In the genomic region with DNA sequence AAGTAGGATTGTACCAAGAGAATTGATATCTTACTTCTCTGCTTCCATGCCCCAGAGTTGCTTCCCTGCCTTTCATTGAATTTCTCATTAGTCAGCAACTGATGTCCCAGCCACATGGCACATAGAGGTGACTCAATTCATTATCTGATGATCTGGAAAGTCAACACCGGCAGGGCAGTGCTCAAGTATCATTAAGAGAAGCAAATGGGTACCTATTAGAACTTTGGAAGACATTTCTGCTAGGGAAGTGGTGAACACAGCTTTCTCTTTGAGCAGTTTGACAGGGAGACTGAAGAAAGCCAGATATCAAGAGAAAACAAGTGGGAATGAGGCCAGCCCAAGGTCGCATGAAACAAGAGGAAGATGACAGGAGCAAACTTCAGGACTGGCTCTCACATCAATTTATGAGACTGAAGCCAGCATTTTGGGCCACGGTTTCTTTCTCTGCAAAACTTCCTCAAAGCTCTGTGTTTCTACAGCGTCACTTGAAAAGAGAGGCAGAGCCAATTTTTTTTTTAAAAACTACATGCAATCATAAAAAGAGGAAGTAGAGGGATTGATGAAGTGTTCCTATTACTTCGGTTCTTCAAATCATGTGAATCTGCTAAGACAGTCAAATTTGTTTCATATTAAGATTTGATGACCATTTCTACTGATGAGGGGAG, we compare ENCODE assay signal across 12 cellular contexts.
A peak's percentile ranks its signal among the peaks of the same experiment; 100 is the strongest.
DNase-seq lines count a peak whose midpoint lies in the region; ATAC-seq, FAIRE-seq and TF ChIP-seq lines count a peak whose summit lies in the region.
"Had no signal": no experiment of that assay in that cellular context is flagged by ENCODE, and none has a peak within 500 bp of the region (broad histone marks: within the 10 kb centered on the region; RNA-seq: fewer than 3 reads in every experiment).

No MANE protein-coding gene starts in this region.

- FAIRE-seq in HTR-8/SVneo (lab: Jason Lieb, UNC): no peak

- peaks cover 38% of the 10 kb centered on the region for H3K4me1 ChIP-seq in Caco-2
- H3K4me1 ChIP-seq in foreskin keratinocyte: peaks cover 3% of the 10 kb centered on the region
- H3K4me1 ChIP-seq: testis had no signal

- POLR2A ChIA-PET in Caco-2 (lab: Charles Lee): no interaction called here

- H3K27ac ChIP-seq in foreskin keratinocyte: no peak overlapping the region
- H3K27ac ChIP-seq: testis had no signal

- no peak for ATAC-seq in foreskin keratinocyte

- no peaks in the 10 kb centered on the region for H3K36me3 Mint-ChIP-seq in Caco-2 (ENCODE audit: insufficient read depth, unreplicated experiment)

- H3K9me3 Mint-ChIP-seq in Caco-2 (ENCODE audit: unreplicated experiment): no peaks in the 10 kb centered on the region
- H3K9me3 Mint-ChIP-seq: T-helper 1 cell treated with Interleukin-12 subunit alpha and Interleukin-12 subunit beta and Interleukin-4 antibody, amounts not matched to agents 30 μg/mL and 1 μg/mL, for 36 hours had no signal

- H3K27ac Mint-ChIP-seq in Caco-2 (ENCODE audit: unreplicated experiment): peak overlapping the region; percentile 19
- H3K27ac Mint-ChIP-seq: T-helper 1 cell treated with Interleukin-12 subunit alpha and Interleukin-12 subunit beta and Interleukin-4 antibody, amounts not matched to agents 30 μg/mL and 1 μg/mL, for 36 hours had no signal

- H3K4me1 Mint-ChIP-seq in Caco-2 (ENCODE audit: low read depth, unreplicated experiment): peaks cover 18% of the 10 kb centered on the region

- DNase-seq in Caco-2 (no peak), Kasumi-1 (lab: John Stamatoyannopoulos, UW) (peak; percentile 61 to 72), UCSD-AML1 (lab: John Stamatoyannopoulos, UW; ENCODE audit: unreplicated experiment) (peak; percentile 16), medulla oblongata (ENCODE audit: extremely low spot score) (peak; percentile 34), SW 1271 (lab: John Stamatoyannopoulos, UW) (no peak), HTR-8/SVneo (ENCODE audit: insufficient read length, low spot score) (no peak), foreskin keratinocyte (no peak)
- no peak for DNase-seq in activated CD4-positive, alpha-beta T cell treated with anti-CD3 and anti-CD28 coated beads for 48 hours
- DNase-seq: activated gamma-delta T cell treated with Interleukin-2 at 50 U/mL for 16 hours, NCI-H1436, testis had no signal

- intact Hi-C loops in Caco-2 (cut with micrococcal nuclease; ENCODE audit: unreplicated experiment): no loop called here

- no TSS peak for BruUV-seq in Caco-2 (replicated peaks; lab: Mats Ljungman, UMichigan)

- no peaks in the 10 kb centered on the region for H3K36me3 ChIP-seq in Caco-2 (ENCODE audit: control insufficient read depth, insufficient read depth, low read length)

- TF ChIP-seq CTCF in Caco-2 (IDR thresholded peaks at IDR 0.05; ENCODE audit: insufficient read depth in 1 of 2, low read depth in 1 of 2, low read length in 1 of 2, severe bottlenecking in 1 of 2, unreplicated experiment in 1 of 2): no peak
- TF ChIP-seq CTCF in foreskin keratinocyte (conservative IDR thresholded peaks at IDR 0.05): no peak

- CTCF ChIA-PET in Caco-2 (lab: Charles Lee): no interaction called here

- no peaks in the 10 kb centered on the region for H3K27me3 ChIP-seq in Caco-2 (replicated peaks; ENCODE audit: control insufficient read depth, insufficient read depth, low read length)
- no peaks in the 10 kb centered on the region for H3K27me3 ChIP-seq in foreskin keratinocyte
- H3K27me3 ChIP-seq: testis had no signal

- H3K4me3 ChIP-seq in Caco-2 (ENCODE audit: low read depth, low read length): no peak overlapping the region
- H3K4me3 ChIP-seq: testis had no signal

- H3K27me3 Mint-ChIP-seq in Caco-2 (ENCODE audit: insufficient read depth, unreplicated experiment): no peaks in the 10 kb centered on the region

- no peak overlapping the region for H3K4me3 Mint-ChIP-seq in Caco-2 (ENCODE audit: unreplicated experiment)
- H3K4me3 Mint-ChIP-seq: T-helper 1 cell treated with Interleukin-12 subunit alpha and Interleukin-12 subunit beta and Interleukin-4 antibody, amounts not matched to agents 30 μg/mL and 1 μg/mL, for 36 hours had no signal

- no peaks in the 10 kb centered on the region for H3K9me3 ChIP-seq in Caco-2
- H3K9me3 ChIP-seq: testis had no signal

Comparison
In these comparisons a context has a peak if more than half of its experiments do, and no peak if none do; other contexts are left out.
1. DNase-seq: peak in Kasumi-1 (2 of 2), UCSD-AML1 (single experiment) and medulla oblongata (single experiment); none in Caco-2 (0 of 2), SW 1271 (0 of 2), HTR-8/SVneo (single experiment), activated CD4-positive, alpha-beta T cell treated with anti-CD3 and anti-CD28 coated beads for 48 hours (single experiment) and foreskin keratinocyte (0 of 2).